Comparison of ENCODE assay signal across 17 cellular contexts in genomic region chr3:36774072-36774471, GRCh38. TPM values are rescaled to one million over a fixed set of nuclear protein-coding genes. Genes with fewer than 3 reads are reported as not detected.
DNase-seq lines count a peak whose midpoint lies in the region; TF ChIP-seq lines count a peak whose summit lies in the region.
"Had no signal": no experiment of that assay in that cellular context is flagged by ENCODE, and none has a peak within 500 bp of the region (broad histone marks: within the 10 kb centered on the region; RNA-seq: fewer than 3 reads in every experiment).

No MANE protein-coding gene starts in this region.

- no peaks in the 10 kb centered on the region for H3K36me3 ChIP-seq in GM23248 (ENCODE audit: low read depth)

- 46 to 51% methylated on average over 3 of the region's 3 CpGs for WGBS in GM23248 (ENCODE audit: low coverage in 1 of 2, low lambda C conversion rate in 2 of 2, missing lambda C conversion rate in 2 of 2), 2 experiments

- DNase-seq in AG10803 (ENCODE audit: low read depth) (peak; percentile 37), GM23248 (peak; percentile 58), cardiac fibroblast (ENCODE audit: low read depth in 2 of 2) (peak; percentile 7 to 54), fibroblast of villous mesenchyme (ENCODE audit: low read depth) (peak; percentile 48), substantia nigra (lab: John Stamatoyannopoulos, UW) (no peak), coronary artery (ENCODE audit: low spot score) (no peak), activated gamma-delta T cell treated with Interleukin-2 at 50 U/mL for 16 hours (no peak), NCI-H2029 (lab: John Stamatoyannopoulos, UW) (no peak)
- DNase-seq: CD8-positive, alpha-beta memory T cell; EL; Kasumi-1; NCI-H1417; NCI-H2029 treated with DMSO at 0.1 percent for 48 hours; NCI-H2227 treated with DMSO at 0.1 percent for 48 hours; NCI-H526 had no signal

- in situ Hi-C loops in GM23248 (cut with MboI): no loop called here

- H3K4me2 ChIP-seq in GM23248 (ENCODE audit: unreplicated experiment): no peak overlapping the region

- no peaks in the 10 kb centered on the region for H3K9me2 ChIP-seq in GM23248 (ENCODE audit: insufficient read depth)

- H3K9me3 ChIP-seq in GM23248 (ENCODE audit: low read depth): no peaks in the 10 kb centered on the region

- TF ChIP-seq CTCF in AG10803 (conservative IDR thresholded peaks at IDR 0.05; ENCODE audit: low read length) (no peak), cardiac fibroblast (IDR thresholded peaks at IDR 0.05; ENCODE audit: low read depth, low read length) (no peak), fibroblast of villous mesenchyme (IDR thresholded peaks at IDR 0.05; ENCODE audit: insufficient read depth, low read depth, low read length) (no peak), coronary artery (IDR thresholded peaks at IDR 0.05) (no peak)

- H3K27ac ChIP-seq in GM23248: peak overlapping the region; percentile 6; the same call in 1 of the 2 replicates
- H3K27ac ChIP-seq in substantia nigra (ENCODE audit: low read depth, low read length, poor library complexity, severe bottlenecking): no peak overlapping the region
- no peak overlapping the region for H3K27ac ChIP-seq in coronary artery

- H4K20me1 ChIP-seq in GM23248 (ENCODE audit: insufficient read depth): no peaks in the 10 kb centered on the region

- H2AFZ ChIP-seq in GM23248: no peak overlapping the region

- no peak overlapping the region for H3K4me3 ChIP-seq in AG10803 (ENCODE audit: low read length)
- no peak overlapping the region for H3K4me3 ChIP-seq in GM23248
- no peak overlapping the region for H3K4me3 ChIP-seq in cardiac fibroblast (replicated peaks in 1 of 2; ENCODE audit: low read depth in 2 of 2, low read length in 2 of 2)
- H3K4me3 ChIP-seq in fibroblast of villous mesenchyme (ENCODE audit: low read depth, low read length): no peak overlapping the region
- H3K4me3 ChIP-seq in coronary artery: no peak overlapping the region

- H3F3A ChIP-seq in GM23248 (ENCODE audit: insufficient read depth): no peaks in the 10 kb centered on the region

- no peak overlapping the region for H3K9ac ChIP-seq in GM23248

- no peaks in the 10 kb centered on the region for H3K79me2 ChIP-seq in GM23248 (ENCODE audit: insufficient read depth)

- no peaks in the 10 kb centered on the region for H3K27me3 ChIP-seq in GM23248 (replicated peaks; ENCODE audit: insufficient read depth)

- no peaks in the 10 kb centered on the region for H3K4me1 ChIP-seq in GM23248 (ENCODE audit: insufficient read depth)

RNA-seq across cellular contexts. Expression of gene DCLK3, which starts 9.7 kb away (rescaled TPM):
- under 0.01 TPM in 1 of 2 replicates, not detected in the other for total RNA-seq in GM23248 (2014; rRNA removed; shearing (Covaris generic))
- polyA plus RNA-seq in GM23248 (2016; fragmentation: Nextera tagmentation; extraction: Ambion mirVana): not detected in 2 replicates
- under 0.01 TPM in 1 of 2 replicates, not detected in the other for total RNA-seq in fibroblast of villous mesenchyme
- total RNA-seq: CD8-positive, alpha-beta memory T cell; H4 had no signal
- polyA plus RNA-seq: BJ; CD8-positive, alpha-beta memory T cell had no signal

Comparison
In these comparisons a context has a peak if more than half of its experiments do, and no peak if none do; other contexts are left out.
1. DNase-seq: peak in AG10803 (single experiment), GM23248 (single experiment), cardiac fibroblast (2 of 2) and fibroblast of villous mesenchyme (single experiment); none in substantia nigra (0 of 49), coronary artery (single experiment), activated gamma-delta T cell treated with Interleukin-2 at 50 U/mL for 16 hours (single experiment) and NCI-H2029 (single experiment).